ENCODE assay signal across 35 cellular contexts in the genomic region with DNA sequence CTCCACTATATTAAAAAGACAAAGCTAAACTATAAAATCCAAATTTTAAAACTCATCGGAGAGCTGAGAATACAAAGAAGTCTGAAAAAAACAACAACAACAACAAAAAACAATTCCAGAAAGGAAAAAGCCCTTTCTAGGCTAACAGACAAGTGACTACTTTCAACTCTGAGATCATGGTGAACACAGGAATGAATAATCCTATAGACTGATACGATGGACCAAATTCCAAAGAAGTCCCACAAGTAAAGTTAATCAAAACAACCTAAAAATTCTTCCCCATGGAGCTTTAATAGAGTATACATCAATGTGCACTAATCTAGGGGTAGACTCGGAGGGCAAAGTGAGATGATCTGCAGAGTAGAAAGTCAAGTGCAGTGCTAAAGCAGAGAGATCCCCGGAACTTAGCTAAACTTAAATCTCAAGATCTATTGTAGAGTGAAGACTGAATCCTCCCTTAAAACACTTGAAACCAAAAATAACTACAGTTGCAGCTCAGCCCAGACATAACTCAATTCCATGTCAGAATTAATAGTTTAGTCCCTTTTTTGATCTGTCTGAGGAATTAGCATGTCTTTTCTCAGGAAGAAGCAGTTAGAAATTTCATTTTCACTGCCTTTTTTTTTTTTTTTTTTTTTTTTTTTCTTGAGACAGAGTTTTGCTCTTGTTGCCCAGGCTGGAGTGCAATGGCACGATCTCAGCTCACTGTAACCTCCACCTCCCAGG.
"Had no signal": no experiment of that assay in that cellular context is flagged by ENCODE, and none has a peak within 500 bp of the region (broad histone marks: within the 10 kb centered on the region; RNA-seq: fewer than 3 reads in every experiment).

No MANE protein-coding gene starts in this region.

- H3K27me3 ChIP-seq: brain microvascular endothelial cell had no signal

- H3K27ac ChIP-seq: brain microvascular endothelial cell, WERI-Rb-1 had no signal

- ATAC-seq: activated T-cell treated with anti-CD3 and anti-CD28 coated beads, Interleukin-2, amount 50 U/mL, for 72 hours; activated T-helper 17 cell treated with anti-CD3 and anti-CD28 coated beads, Interleukin-2, amount 50 U/mL, for 72 hours; Panc1; SK-N-SH treated with all-trans-retinoic acid at 6 μM for 48 hours had no signal

- DNase-seq: activated CD4-positive, alpha-beta memory T cell treated with anti-CD3 and anti-CD28 coated beads, Interleukin-2, amount 10 ng/mL, durations not matched to agents 7 days and 5 days; activated CD4-positive, alpha-beta T cell treated with anti-CD3 and anti-CD28 coated beads for 1 hour; activated CD4-positive, alpha-beta T cell treated with anti-CD3 and anti-CD28 coated beads for 48 hours; activated CD4-positive, CD25-positive, alpha-beta regulatory T cell; activated effector memory CD4-positive, alpha-beta T cell treated with anti-CD3 and anti-CD28 coated beads, Interleukin-2, amount 50 U/mL, for 16 hours; activated naive CD4-positive, alpha-beta T cell; activated naive CD4-positive, alpha-beta T cell treated with anti-CD3 and anti-CD28 coated beads, Interleukin-2, amount 50 U/mL, for 16 hours; activated naive CD8-positive, alpha-beta T cell treated with anti-CD3 and anti-CD28 coated beads for 36 hours; activated T-cell treated with anti-CD3 and anti-CD28 coated beads, Interleukin-2, amount 50 U/mL, for 1 hour; activated T-cell treated with anti-CD3 and anti-CD28 coated beads, Interleukin-2, amount 50 U/mL, for 72 hours; amniotic stem cell; aorta; brain microvascular endothelial cell; KG1; NCI-H1092 treated with DMSO at 0.1 percent for 48 hours; NCI-H1417; NCI-H146; NCI-H187; NCI-H2029 treated with DMSO at 0.1 percent for 48 hours; NCI-H2107; NCI-H2171; NCI-H510A; NCI-H526; NCI-H748 treated with DMSO at 0.1 percent for 48 hours; NK-92 treated with Interleukin-12 subunit alpha and Interleukin-12 subunit beta, amount 100 ng/mL, for 24 hours; RPMI8226; SIG-M5; SW 1271; T-helper 1 cell; T-helper 2 cell; T-helper 9 cell; WERI-Rb-1 had no signal

- H3K36me3 ChIP-seq: brain microvascular endothelial cell, WERI-Rb-1 had no signal
